2 cellular contexts compared by ENCODE assay signal in genomic region chr22:38649841-38650522, GRCh38.
A peak's percentile ranks its signal among the peaks of the same experiment; 100 is the strongest.
TF ChIP-seq lines count a peak whose summit lies in the region.

No MANE protein-coding gene starts in this region.

TF ChIP-seq in HEK293, 187 proteins besides CTCF, POLR2A, EP300 and RAD21 (continues in another document):
- no peak for TF ChIP-seq ZNF701 (tag by site-specific recombination; IDR thresholded peaks at IDR 0.05)
- no peak for TF ChIP-seq IKZF3 (tag by site-specific recombination; IDR thresholded peaks at IDR 0.05)
- no peak for TF ChIP-seq OVOL3 (tag by site-specific recombination; IDR thresholded peaks at IDR 0.05)
- no peak for TF ChIP-seq ZNF623 (tag by site-specific recombination; IDR thresholded peaks at IDR 0.05)
- TF ChIP-seq ATF2 (tag by site-specific recombination; IDR thresholded peaks at IDR 0.05; ENCODE audit: low read depth) = 0 out of 2 replicates have a peak, but pooled peaks have one; percentile 34
- no peak for TF ChIP-seq YY1 (tag by site-specific recombination; IDR thresholded peaks at IDR 0.05)
- no peak for TF ChIP-seq INSM2 (tag by site-specific recombination; IDR thresholded peaks at IDR 0.05)
- TF ChIP-seq AEBP2 (tag by site-specific recombination; IDR thresholded peaks at IDR 0.05; ENCODE audit: borderline replicate concordance) = no peak
- TF ChIP-seq KLF9 (tag by site-specific recombination; IDR thresholded peaks at IDR 0.05; ENCODE audit: low read depth) = no peak
- no peak for TF ChIP-seq TRIM28 (IDR thresholded peaks at IDR 0.05; ENCODE audit: borderline replicate concordance, low read length)
- TF ChIP-seq GFI1B (tag by site-specific recombination; IDR thresholded peaks at IDR 0.05) = peak; percentile 34; the same call in 1 of the 2 replicates
- no peak for TF ChIP-seq ZNF707 (tag by site-specific recombination; IDR thresholded peaks at IDR 0.05)
- TF ChIP-seq ZNF580 (tag by site-specific recombination; IDR thresholded peaks at IDR 0.05) = no peak
- no peak for TF ChIP-seq ZNF350 (tag by site-specific recombination; IDR thresholded peaks at IDR 0.05)
- TF ChIP-seq ZNF558 (tag by site-specific recombination; IDR thresholded peaks at IDR 0.05) = no peak
- TF ChIP-seq BCL11A (tag by site-specific recombination; IDR thresholded peaks at IDR 0.05; ENCODE audit: low read depth) = no peak
- no peak for TF ChIP-seq ZNF521 (tag by site-specific recombination; IDR thresholded peaks at IDR 0.05)
- TF ChIP-seq ZFHX2 (tag by site-specific recombination; conservative IDR thresholded peaks at IDR 0.05) = no peak
- TF ChIP-seq ZBTB17 (tag by site-specific recombination; IDR thresholded peaks at IDR 0.05) = 0 out of 2 replicates have a peak, but pooled peaks have one; percentile 26
- TF ChIP-seq ZFP37 (tag by site-specific recombination; IDR thresholded peaks at IDR 0.05) = no peak
- TF ChIP-seq KLF16 (tag by site-specific recombination; IDR thresholded peaks at IDR 0.05) = no peak
- TF ChIP-seq PRDM10 (tag by site-specific recombination; IDR thresholded peaks at IDR 0.05) = no peak
- no peak for TF ChIP-seq KLF7 (tag by site-specific recombination; IDR thresholded peaks at IDR 0.05; ENCODE audit: borderline replicate concordance)
- TF ChIP-seq ZNF544 (tag by site-specific recombination; IDR thresholded peaks at IDR 0.05) = no peak
- no peak for TF ChIP-seq ZIC2 (tag by site-specific recombination; IDR thresholded peaks at IDR 0.05)
- TF ChIP-seq ZNF624 (tag by site-specific recombination; IDR thresholded peaks at IDR 0.05) = no peak
- no peak for TF ChIP-seq SP3 (tag by site-specific recombination; IDR thresholded peaks at IDR 0.05)

TF ChIP-seq in SK-N-SH, 30 proteins besides CTCF, POLR2A, EP300 and RAD21:
- TF ChIP-seq IRF3 (IDR thresholded peaks at IDR 0.05; ENCODE audit: low read depth, low read length) (no peak), RXRA (IDR thresholded peaks at IDR 0.05; ENCODE audit: borderline replicate concordance, low read depth) (no peak), YY1 (IDR thresholded peaks at IDR 0.05; ENCODE audit: low read depth) (no peak), FOXM1 (IDR thresholded peaks at IDR 0.05; ENCODE audit: low read depth) (no peak), TCF12 (IDR thresholded peaks at IDR 0.05) (no peak), EZH2phosphoT487 (IDR thresholded peaks at IDR 0.05; ENCODE audit: borderline replicate concordance, low read depth) (no peak), NFIC (IDR thresholded peaks at IDR 0.05; ENCODE audit: borderline replicate concordance) (no peak), USF1 (IDR thresholded peaks at IDR 0.05; ENCODE audit: borderline replicate concordance, low read depth) (no peak), RCOR1 (IDR thresholded peaks at IDR 0.05; ENCODE audit: low read length) (no peak), TAF1 (IDR thresholded peaks at IDR 0.05; ENCODE audit: borderline replicate concordance, low read depth, low read length) (no peak), ZBTB33 (IDR thresholded peaks at IDR 0.05; ENCODE audit: borderline replicate concordance, low read depth) (no peak), FOXJ3 (CRISPR knock-in tag; IDR thresholded peaks at IDR 0.05) (no peak), ELF1 (IDR thresholded peaks at IDR 0.05) (no peak), REST (IDR thresholded peaks at IDR 0.05; ENCODE audit: low read depth, low read length) (no peak), MEF2A (IDR thresholded peaks at IDR 0.05; ENCODE audit: borderline replicate concordance, low read depth) (no peak), USF2 (IDR thresholded peaks at IDR 0.05; ENCODE audit: borderline replicate concordance, low read depth, low read length) (no peak), CHD2 (IDR thresholded peaks at IDR 0.05; ENCODE audit: low read length, partially characterized antibody) (no peak), SIN3A (IDR thresholded peaks at IDR 0.05; ENCODE audit: borderline replicate concordance, low read depth, low read length) (no peak), MXI1 (IDR thresholded peaks at IDR 0.05; ENCODE audit: low read depth, low read length) (no peak)
